In genomic region chr6:41824571-41825569, GRCh38 we compare ENCODE assay signal across 15 cellular contexts. TPM values are rescaled to one million over a fixed set of nuclear protein-coding genes. Genes with fewer than 3 reads are reported as not detected.
DNase-seq lines count a peak whose midpoint lies in the region; ATAC-seq and TF ChIP-seq lines count a peak whose summit lies in the region.
"Had no signal": no experiment of that assay in that cellular context is flagged by ENCODE, and none has a peak within 500 bp of the region (broad histone marks: within the 10 kb centered on the region; RNA-seq: fewer than 3 reads in every experiment).

No MANE protein-coding gene starts in this region.

- intact Hi-C loops in mucosa of descending colon (cut with DNase I, micrococcal nuclease), result no loop called here

- TF ChIP-seq CTCF in cardiac fibroblast (IDR thresholded peaks at IDR 0.05; ENCODE audit: low read depth, low read length), result no peak
- TF ChIP-seq CTCF in mucosa of descending colon (IDR thresholded peaks at IDR 0.05), result no peak

- no peaks in the 10 kb centered on the region for H3K9me3 ChIP-seq in mucosa of descending colon
- H3K9me3 ChIP-seq: Peyer's patch, psoas muscle had no signal

- peak; percentile 96 for ATAC-seq in mucosa of descending colon
- ATAC-seq in GM21825 (IDR thresholded peaks at IDR 0.05; ENCODE audit: unreplicated experiment), result no peak
- ATAC-seq in HG03439 (IDR thresholded peaks at IDR 0.05; ENCODE audit: unreplicated experiment), result no peak
- ATAC-seq: psoas muscle had no signal

- DNase-seq in DMS53 (lab: John Stamatoyannopoulos, UW) (peak; percentile 81), MV-4-11 (lab: John Stamatoyannopoulos, UW) (peak; percentile 70), cardiac fibroblast (ENCODE audit: low read depth in 2 of 2) (peak; percentile 22 to 70), mucosa of descending colon (no peak), iPS-NIHi7 (ENCODE audit: extremely low spot score) (no peak)
- no peak for DNase-seq in activated naive CD4-positive, alpha-beta T cell treated with anti-CD3 and anti-CD28 coated beads, Interleukin-2, amount 50 U/mL, for 16 hours
- DNase-seq: activated gamma-delta T cell treated with Interleukin-2 at 50 U/mL for 16 hours, AML-193, GOT3, NCI-H1048, NCI-H446 treated with DMSO at 0.1 percent for 48 hours, Peyer's patch, psoas muscle had no signal

- no peaks in the 10 kb centered on the region for H3K4me1 ChIP-seq in mucosa of descending colon (ENCODE audit: low read depth)
- H3K4me1 ChIP-seq: Peyer's patch, psoas muscle had no signal

- no peaks in the 10 kb centered on the region for H3K36me3 ChIP-seq in mucosa of descending colon (ENCODE audit: low read depth)
- H3K36me3 ChIP-seq: Peyer's patch had no signal

- H3K4me3 ChIP-seq in cardiac fibroblast (replicated peaks in 1 of 2; ENCODE audit: low read depth in 2 of 2, low read length in 2 of 2) (no peak overlapping the region), mucosa of descending colon (no peak overlapping the region)
- H3K4me3 ChIP-seq: Peyer's patch, psoas muscle had no signal

RNA-seq across cellular contexts. Expression of gene TOMM6, which starts 37.4 kb away (rescaled TPM):
- total RNA-seq in mucosa of descending colon, result 100 to 1,000 TPM in 1 of 3 donors, 10 to 100 TPM in 2; 96.9 to 116 (median 96.9) TPM

RNA-seq across cellular contexts. Expression of gene PRICKLE4, which starts 44.3 kb away (rescaled TPM):
- total RNA-seq in mucosa of descending colon, result 1 to 10 TPM; 2.7 to 6.7 (median 6.1) TPM

RNA-seq across cellular contexts. Expression of gene FRS3, which starts 45.2 kb away (rescaled TPM):
- total RNA-seq in mucosa of descending colon, result 1 to 10 TPM; 3.6 to 7.9 (median 4.6) TPM

Comparison
In these comparisons a context has a peak if more than half of its experiments do, and no peak if none do; other contexts are left out.
1. DNase-seq: peak in DMS53 (single experiment), MV-4-11 (single experiment) and cardiac fibroblast (2 of 2); none in mucosa of descending colon (0 of 3), iPS-NIHi7 (single experiment) and activated naive CD4-positive, alpha-beta T cell treated with anti-CD3 and anti-CD28 coated beads, Interleukin-2, amount 50 U/mL, for 16 hours (single experiment).